ENCODE assay signal across 1 cellular context in genomic region chr20:13243826-13244376, GRCh38.
A peak's percentile ranks its signal among the peaks of the same experiment; 100 is the strongest.
TF ChIP-seq lines count a peak whose summit lies in the region.

No MANE protein-coding gene starts in this region.

TF ChIP-seq in HepG2, 621 proteins besides CTCF, POLR2A, EP300 and RAD21 (continued from another document and continues in another):
- TF ChIP-seq SNAPC4 (CRISPR knock-in tag; IDR thresholded peaks at IDR 0.05) (no peak), TFAP4 (IDR thresholded peaks at IDR 0.05; ENCODE audit: borderline replicate concordance, low read depth) (peak; percentile 74; the same call in 1 of the 2 replicates), GFI1 (CRISPR knock-in tag; IDR thresholded peaks at IDR 0.05; ENCODE audit: borderline replicate concordance) (peak; percentile 96), ZNF276 (CRISPR knock-in tag; IDR thresholded peaks at IDR 0.05; ENCODE audit: low read depth) (no peak), ZNF414 (CRISPR knock-in tag; IDR thresholded peaks at IDR 0.05) (peak; percentile 82; the same call in 1 of the 2 replicates), DDIT3 (CRISPR knock-in tag; IDR thresholded peaks at IDR 0.05) (peak; percentile 74; the same call in 1 of the 2 replicates), CENPBD1 (CRISPR knock-in tag; IDR thresholded peaks at IDR 0.05; ENCODE audit: borderline replicate concordance, low read depth) (no peak), ZNF556 (CRISPR knock-in tag; IDR thresholded peaks at IDR 0.05; ENCODE audit: borderline replicate concordance) (peak; percentile 97; the same call in 1 of the 2 replicates), PBX3 (CRISPR knock-in tag; IDR thresholded peaks at IDR 0.05; ENCODE audit: borderline replicate concordance) (peak; percentile 59; the same call in 1 of the 2 replicates), ZNF777 (CRISPR knock-in tag; IDR thresholded peaks at IDR 0.05) (peak; percentile 63), ZNF775 (CRISPR knock-in tag; IDR thresholded peaks at IDR 0.05; ENCODE audit: borderline replicate concordance) (0 out of 2 replicates have a peak, but pooled peaks have one; percentile 62), ZBTB44 (CRISPR knock-in tag; IDR thresholded peaks at IDR 0.05) (peak; percentile 51; the same call in 1 of the 2 replicates), TBX3 (IDR thresholded peaks at IDR 0.05; ENCODE audit: borderline replicate concordance) (peak; percentile 96), ZNF790 (CRISPR knock-in tag; IDR thresholded peaks at IDR 0.05; ENCODE audit: borderline replicate concordance) (no peak), ZNF83 (CRISPR knock-in tag; IDR thresholded peaks at IDR 0.05; ENCODE audit: borderline replicate concordance) (no peak), NCOA5 (CRISPR knock-in tag; IDR thresholded peaks at IDR 0.05) (peak; percentile 80; the same call in 1 of the 2 replicates), POGK (CRISPR knock-in tag; conservative IDR thresholded peaks at IDR 0.05) (peak; percentile 63; the same call in 1 of the 2 replicates), ATF1 (CRISPR knock-in tag; IDR thresholded peaks at IDR 0.05) (peak; percentile 83), GATAD1 (CRISPR knock-in tag; IDR thresholded peaks at IDR 0.05) (peak; percentile 74; the same call in 1 of the 2 replicates), ZNF891 (CRISPR knock-in tag; IDR thresholded peaks at IDR 0.05) (no peak), JUNB (CRISPR knock-in tag; IDR thresholded peaks at IDR 0.05; ENCODE audit: borderline replicate concordance) (peak; percentile 99), HBP1 (CRISPR knock-in tag; IDR thresholded peaks at IDR 0.05; ENCODE audit: low read depth) (0 out of 2 replicates have a peak, but pooled peaks have one; percentile 33), GMEB1 (CRISPR knock-in tag; IDR thresholded peaks at IDR 0.05; ENCODE audit: borderline replicate concordance) (peak; percentile 60; the same call in 1 of the 2 replicates), THYN1 (CRISPR knock-in tag; IDR thresholded peaks at IDR 0.05; ENCODE audit: borderline replicate concordance, low read depth) (no peak), AGO1 (IDR thresholded peaks at IDR 0.05; ENCODE audit: low read depth, low read length, poor library complexity, severe bottlenecking) (no peak), ZNF557 (CRISPR knock-in tag; IDR thresholded peaks at IDR 0.05) (peak; percentile 98; the same call in 1 of the 2 replicates), ZNF292 (CRISPR knock-in tag; IDR thresholded peaks at IDR 0.05; ENCODE audit: borderline replicate concordance, low read depth) (peak; percentile 96; the same call in 1 of the 2 replicates), PHF21A (CRISPR knock-in tag; IDR thresholded peaks at IDR 0.05) (peak; percentile 97), KLF6 (CRISPR knock-in tag; IDR thresholded peaks at IDR 0.05) (peak; percentile 45; the same call in 1 of the 2 replicates), SAP130 (CRISPR knock-in tag; IDR thresholded peaks at IDR 0.05; ENCODE audit: low read depth) (peak; percentile 93), NFATC3 (CRISPR knock-in tag; IDR thresholded peaks at IDR 0.05) (peak; percentile 67; the same call in 1 of the 2 replicates), TIGD3 (CRISPR knock-in tag; IDR thresholded peaks at IDR 0.05; ENCODE audit: borderline replicate concordance) (peak; percentile 83; the same call in 1 of the 2 replicates), ZNF282 (IDR thresholded peaks at IDR 0.05; ENCODE audit: partially characterized antibody) (no peak), HINFP (CRISPR knock-in tag; IDR thresholded peaks at IDR 0.05; ENCODE audit: low read depth) (peak; percentile 88; the same call in 1 of the 2 replicates)
